In genomic region chr6:137283940-137284910, GRCh38 we compare ENCODE assay signal across 10 cellular contexts.
DNase-seq lines count a peak whose midpoint lies in the region; ATAC-seq and TF ChIP-seq lines count a peak whose summit lies in the region.
"Had no signal": no experiment of that assay in that cellular context is flagged by ENCODE, and none has a peak within 500 bp of the region (broad histone marks: within the 10 kb centered on the region; RNA-seq: fewer than 3 reads in every experiment).

No MANE protein-coding gene starts in this region.

- TF ChIP-seq CTCF in gastrocnemius medialis (IDR thresholded peaks at IDR 0.05 in 4 of 5, conservative IDR thresholded peaks at IDR 0.05 in 1 of 5), result no peak
- no peak for TF ChIP-seq CTCF in CD8-positive, alpha-beta T cell (IDR thresholded peaks at IDR 0.05)

- H3K9me3 ChIP-seq in gastrocnemius medialis, result no peaks in the 10 kb centered on the region
- H3K9me3 ChIP-seq in CD8-positive, alpha-beta T cell (ENCODE audit: low read length), result no peaks in the 10 kb centered on the region

- H3K27me3 Mint-ChIP-seq in CD8-positive, alpha-beta T cell (ENCODE audit: low read depth), result peaks cover 9% of the 10 kb centered on the region

- peak; percentile 78 for DNase-seq in kidney tubule cell (ENCODE audit: low spot score)
- DNase-seq in gastrocnemius medialis, result no peak
- no peak for DNase-seq in CD8-positive, alpha-beta T cell
- DNase-seq in NCI-H187 (lab: John Stamatoyannopoulos, UW), result no peak
- DNase-seq: activated CD4-positive, alpha-beta T cell treated with anti-CD3 and anti-CD28 coated beads, Interleukin-2, amount 50 U/mL, for 48 hours; NCI-H2171 had no signal

- TF ChIP-seq POLR2A in gastrocnemius medialis (IDR thresholded peaks at IDR 0.05), result no peak

- no peaks in the 10 kb centered on the region for H3K36me3 ChIP-seq in gastrocnemius medialis
- no peaks in the 10 kb centered on the region for H3K36me3 ChIP-seq in CD8-positive, alpha-beta T cell (ENCODE audit: insufficient read depth, low read length)

- no peaks in the 10 kb centered on the region for H3K9me3 Mint-ChIP-seq in CD8-positive, alpha-beta T cell

- intact Hi-C loops in gastrocnemius medialis (cut with DNase I; ENCODE audit: low total_unique reads), result no loop called here
- intact Hi-C loops in CD8-positive, alpha-beta T cell (cut with DNase I, micrococcal nuclease), result no loop called here

- in situ Hi-C loops in gastrocnemius medialis (cut with MboI; ENCODE audit: low sequenced_read_pairs in 4 of 4), result loop anchor here in 1 of 4 donors (25.0 kb wide), 1 partner anchor 353 kb away; no protein-coding TSS in a partner anchor

- H3K27ac ChIP-seq in gastrocnemius medialis, result no peak overlapping the region
- H3K27ac ChIP-seq in CD8-positive, alpha-beta T cell (ENCODE audit: low read depth, low read length), result no peak overlapping the region

- CTCF ChIA-PET in CD8-positive, alpha-beta T cell (lab: Charles Lee), result interaction anchor here (1.0 to 1.3 kb wide), 2 partner anchors 23 to 190 kb away, joined by 3 to 4 read pairs; no protein-coding TSS in a partner anchor

- H3K4me3 Mint-ChIP-seq in CD8-positive, alpha-beta T cell, result no peak overlapping the region
- H3K4me3 Mint-ChIP-seq: dendritic cell treated with granulocyte-macrophage colony-stimulating factor and Interleukin-4, amounts not matched to agents 40 ng/mL and 50 ng/mL, for 4 days had no signal

- no peaks in the 10 kb centered on the region for H3K4me1 ChIP-seq in gastrocnemius medialis
- no peaks in the 10 kb centered on the region for H3K4me1 ChIP-seq in CD8-positive, alpha-beta T cell (ENCODE audit: insufficient read depth, low read length)

- POLR2A ChIA-PET in CD8-positive, alpha-beta T cell (lab: Charles Lee), result no interaction called here

- no peaks in the 10 kb centered on the region for H3K36me3 Mint-ChIP-seq in CD8-positive, alpha-beta T cell

- no peaks in the 10 kb centered on the region for H3K27me3 ChIP-seq in gastrocnemius medialis
- no peaks in the 10 kb centered on the region for H3K27me3 ChIP-seq in CD8-positive, alpha-beta T cell (ENCODE audit: insufficient read depth, low read length)

- no peak overlapping the region for H3K27ac Mint-ChIP-seq in CD8-positive, alpha-beta T cell
- H3K27ac Mint-ChIP-seq: dendritic cell treated with granulocyte-macrophage colony-stimulating factor and Interleukin-4, amounts not matched to agents 40 ng/mL and 50 ng/mL, for 4 days had no signal

- ATAC-seq in GM18517 (IDR thresholded peaks at IDR 0.05; ENCODE audit: unreplicated experiment) (peak; percentile 88), GM21528 (IDR thresholded peaks at IDR 0.05; ENCODE audit: low FRiP score, unreplicated experiment) (peak; percentile 87), HG03469 (IDR thresholded peaks at IDR 0.05; ENCODE audit: unreplicated experiment) (peak; percentile 66), gastrocnemius medialis (no peak)
- ATAC-seq in CD8-positive, alpha-beta T cell, result no peak

- no peaks in the 10 kb centered on the region for H3K4me1 Mint-ChIP-seq in CD8-positive, alpha-beta T cell (ENCODE audit: low read depth)

- no peak overlapping the region for H3K4me3 ChIP-seq in gastrocnemius medialis
- H3K4me3 ChIP-seq in CD8-positive, alpha-beta T cell (ENCODE audit: low read depth, low read length), result no peak overlapping the region

Comparison
In these comparisons a context has a peak if more than half of its experiments do, and no peak if none do; other contexts are left out.
1. ATAC-seq: peak in GM18517 (single experiment), GM21528 (single experiment) and HG03469 (single experiment); none in gastrocnemius medialis (0 of 2) and CD8-positive, alpha-beta T cell (single experiment).